23 cellular contexts compared by ENCODE assay signal in the genomic region with DNA sequence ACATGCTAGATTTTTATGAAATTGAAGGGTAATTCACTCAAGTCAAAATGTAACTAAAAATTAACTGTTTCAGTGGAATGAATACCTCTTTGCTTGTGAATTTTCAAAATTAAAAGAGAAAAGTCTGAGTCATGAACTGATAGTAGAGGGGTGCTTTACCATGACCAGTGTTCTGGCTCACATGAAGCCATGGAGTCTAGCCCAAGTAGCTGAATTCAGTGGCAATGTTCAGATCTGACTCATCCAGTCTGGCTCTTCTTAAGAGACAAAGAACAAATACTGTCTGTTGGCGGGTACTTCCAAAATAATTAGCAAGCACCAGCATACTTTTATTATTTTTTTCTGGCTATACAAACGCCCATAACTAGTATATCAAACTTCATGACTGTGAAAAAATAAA.
DNase-seq lines count a peak whose midpoint lies in the region; ATAC-seq and TF ChIP-seq lines count a peak whose summit lies in the region.
"Had no signal": no experiment of that assay in that cellular context is flagged by ENCODE, and none has a peak within 500 bp of the region (broad histone marks: within the 10 kb centered on the region; RNA-seq: fewer than 3 reads in every experiment).

No MANE protein-coding gene starts in this region.

- no peak overlapping the region for H3K27ac ChIP-seq in A673 (ENCODE audit: low read depth, low read length, poor library complexity, severe bottlenecking)
- H3K27ac ChIP-seq: esophagus muscularis mucosa, heart right ventricle, neural progenitor cell, right atrium auricular region, SJCRH30 had no signal

- H3K27me3 ChIP-seq in adipocyte (replicated peaks; ENCODE audit: control insufficient read depth, insufficient read depth, low read length) (no peaks in the 10 kb centered on the region), A673 (replicated peaks; ENCODE audit: insufficient read depth, low read depth, low read length, poor library complexity) (no peaks in the 10 kb centered on the region)
- H3K27me3 ChIP-seq: esophagus muscularis mucosa, heart right ventricle, neural progenitor cell, right atrium auricular region, SJCRH30 had no signal

- no peak for TF ChIP-seq CTCF in GM12864 (IDR thresholded peaks at IDR 0.05; ENCODE audit: low read depth, low read length, missing control alignments)
- no peak for TF ChIP-seq CTCF in A673 (conservative IDR thresholded peaks at IDR 0.05; ENCODE audit: low read depth, low read length)

- intact Hi-C loops in A673 (cut with micrococcal nuclease; ENCODE audit: unreplicated experiment), result no loop called here

- peaks cover 8% of the 10 kb centered on the region for H3K9me3 ChIP-seq in adipocyte (ENCODE audit: control insufficient read depth, low read length)
- no peaks in the 10 kb centered on the region for H3K9me3 ChIP-seq in A673 (ENCODE audit: low read depth, low read length, poor library complexity, severe bottlenecking)
- H3K9me3 ChIP-seq: esophagus muscularis mucosa, SJCRH30 had no signal

- no peak overlapping the region for H3K9ac ChIP-seq in adipocyte (ENCODE audit: low read length)
- H3K9ac ChIP-seq: neural progenitor cell had no signal

- CTCF ChIA-PET in A673 (lab: Charles Lee), result no interaction called here

- no peaks in the 10 kb centered on the region for H3K36me3 ChIP-seq in adipocyte (ENCODE audit: control insufficient read depth, insufficient read depth, low read length, severe bottlenecking)
- no peaks in the 10 kb centered on the region for H3K36me3 ChIP-seq in A673 (ENCODE audit: insufficient read depth, low read length, poor library complexity, severe bottlenecking)
- H3K36me3 ChIP-seq: esophagus muscularis mucosa, heart right ventricle, neural progenitor cell, right atrium auricular region, SJCRH30 had no signal

- H3K4me1 ChIP-seq in adipocyte (ENCODE audit: control insufficient read depth, insufficient read depth, low read length) (no peaks in the 10 kb centered on the region), A673 (ENCODE audit: insufficient read depth, low read length, poor library complexity, severe bottlenecking) (no peaks in the 10 kb centered on the region)
- H3K4me1 ChIP-seq: esophagus muscularis mucosa, heart right ventricle, right atrium auricular region had no signal

- POLR2A ChIA-PET in A673 (lab: Charles Lee; ENCODE audit: low non-redundant PET), result no interaction called here

- H3K4me3 ChIP-seq in GM12864 (ENCODE audit: low read depth, low read length) (no peak overlapping the region), adipocyte (ENCODE audit: low read length) (no peak overlapping the region), A673 (ENCODE audit: low read depth, low read length, poor library complexity, severe bottlenecking) (no peak overlapping the region)
- H3K4me3 ChIP-seq: esophagus muscularis mucosa, heart right ventricle, neural progenitor cell, right atrium auricular region, SJCRH30 had no signal

- DNase-seq in GM12864 (ENCODE audit: low read depth), result peak; percentile 3
- peak; percentile 9 for DNase-seq in adipocyte (ENCODE audit: low read depth)
- DNase-seq in NCI-H748 treated with DMSO at 0.1 percent for 48 hours (lab: John Stamatoyannopoulos, UW), result no peak
- DNase-seq in amniotic stem cell (lab: John Stamatoyannopoulos, UW), result no peak
- DNase-seq in Kasumi-1 (lab: John Stamatoyannopoulos, UW), result no peak
- DNase-seq in A673 (ENCODE audit: low spot score), result no peak
- DNase-seq: activated CD4-positive, alpha-beta T cell treated with anti-CD3 and anti-CD28 coated beads for 36 hours; activated CD8-positive, alpha-beta memory T cell treated with anti-CD3 and anti-CD28 coated beads, Interleukin-2, amount 50 U/mL, for 4 hours; activated naive CD4-positive, alpha-beta T cell treated with anti-CD3 and anti-CD28 coated beads for 36 hours; CD4-positive, CD25-positive, alpha-beta regulatory T cell; heart right ventricle; islet precursor cell; mesendoderm; MM.1S; NCI-H187 treated with DMSO at 0.1 percent for 48 hours; NCI-H510A; SJCRH30; T-helper 9 cell had no signal

- ATAC-seq in GM21423 (IDR thresholded peaks at IDR 0.05; ENCODE audit: unreplicated experiment), result peak; percentile 59
- ATAC-seq in HG03354 (IDR thresholded peaks at IDR 0.05; ENCODE audit: poor library complexity, severe bottlenecking, unreplicated experiment), result peak; percentile 71
- ATAC-seq: activated CD4-positive, alpha-beta T cell treated with anti-CD3 and anti-CD28 coated beads for 36 hours; heart right ventricle had no signal

- no TSS peak for BruUV-seq in A673 (replicated peaks; lab: Mats Ljungman, UMichigan)

Comparison
In these comparisons a context has a peak if more than half of its experiments do, and no peak if none do; other contexts are left out.
1. DNase-seq: peak in GM12864 (single experiment) and adipocyte (single experiment); none in NCI-H748 treated with DMSO at 0.1 percent for 48 hours (single experiment), amniotic stem cell (single experiment), Kasumi-1 (0 of 2) and A673 (single experiment).